In the genomic region with DNA sequence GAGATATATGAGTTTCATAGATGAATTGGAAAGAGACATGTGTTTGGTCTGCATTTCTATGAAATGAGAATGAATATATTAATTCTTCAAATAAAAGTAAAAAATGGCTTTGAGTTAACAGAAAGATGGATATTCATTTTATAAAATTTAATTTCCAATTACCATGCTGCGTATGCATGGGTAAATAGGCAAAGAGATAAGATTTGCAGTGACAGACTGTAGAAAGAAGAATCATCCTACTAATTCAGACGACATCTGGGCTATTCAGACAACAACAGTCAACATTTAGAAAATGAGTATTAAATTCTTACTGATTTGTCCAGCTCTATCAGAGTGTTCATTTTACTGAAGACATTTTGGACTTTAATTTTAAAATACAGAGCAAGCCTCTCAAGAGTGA, we compare ENCODE assay signal across 33 cellular contexts.
"Had no signal": no experiment of that assay in that cellular context is flagged by ENCODE, and none has a peak within 500 bp of the region (broad histone marks: within the 10 kb centered on the region; RNA-seq: fewer than 3 reads in every experiment).

No MANE protein-coding gene starts in this region.

- H3K9me3 ChIP-seq: ascending aorta, esophagus muscularis mucosa, heart right ventricle, left lung, neutrophil, sigmoid colon, thyroid gland, upper lobe of right lung had no signal

- H3K36me3 Mint-ChIP-seq: activated CD4-positive, alpha-beta memory T cell treated with anti-CD3 and anti-CD28 coated beads for 36 hours; activated naive CD4-positive, alpha-beta T cell treated with anti-CD3 and anti-CD28 coated beads, Interleukin-2, amount 10 ng/mL, durations not matched to agents 7 days and 5 days; activated naive CD8-positive, alpha-beta T cell treated with anti-CD3 and anti-CD28 coated beads, Interleukin-2, amount 10 ng/mL, durations not matched to agents 7 days and 5 days; stimulated activated memory B cell treated with anti-CD40 and anti-IgM and Interleukin-4, amounts not matched to agents 10 μg/mL and 1 μg/mL and 100 μg/mL, for 72 hours had no signal

- H3K4me3 ChIP-seq: ascending aorta, esophagus muscularis mucosa, heart right ventricle, left lung, lung, sigmoid colon, thyroid gland, upper lobe of right lung had no signal

- H3K9me3 Mint-ChIP-seq: activated CD4-positive, alpha-beta memory T cell treated with anti-CD3 and anti-CD28 coated beads for 36 hours; activated CD4-positive, alpha-beta T cell treated with anti-CD3 and anti-CD28 coated beads, Interleukin-2, amount 10 ng/mL, durations not matched to agents 24 days and 14 days; activated naive CD8-positive, alpha-beta T cell treated with anti-CD3 and anti-CD28 coated beads, Interleukin-2, amount 10 ng/mL, durations not matched to agents 7 days and 5 days; activated T-cell treated with anti-CD3 and anti-CD28 coated beads, Interleukin-2, amount 50 U/mL, for 24 hours; endodermal cell; stimulated activated naive CD8-positive, alpha-beta T cell treated with anti-CD3 and anti-CD28 coated beads, Interleukin-15, amount 100 ng/mL, for 72 hours; T-helper 1 cell treated with Interleukin-12 subunit alpha and Interleukin-12 subunit beta and Interleukin-4 antibody, amounts not matched to agents 30 μg/mL and 1 μg/mL, for 36 hours had no signal

- H3K27ac Mint-ChIP-seq: activated CD4-positive, alpha-beta memory T cell treated with anti-CD3 and anti-CD28 coated beads for 36 hours; activated CD4-positive, alpha-beta T cell treated with anti-CD3 and anti-CD28 coated beads, Interleukin-2, amount 10 ng/mL, durations not matched to agents 24 days and 14 days; activated naive CD4-positive, alpha-beta T cell treated with anti-CD3 and anti-CD28 coated beads, Interleukin-2, amount 10 ng/mL, durations not matched to agents 7 days and 5 days; activated naive CD8-positive, alpha-beta T cell treated with anti-CD3 and anti-CD28 coated beads, Interleukin-2, amount 10 ng/mL, durations not matched to agents 7 days and 5 days; activated T-cell treated with anti-CD3 and anti-CD28 coated beads, Interleukin-2, amount 50 U/mL, for 24 hours; dendritic cell treated with granulocyte-macrophage colony-stimulating factor and Interleukin-4, amounts not matched to agents 40 ng/mL and 50 ng/mL, for 4 days; endodermal cell; natural killer cell; progenitor cell of endocrine pancreas; stimulated activated memory B cell treated with anti-CD40 and anti-IgM and Interleukin-4, amounts not matched to agents 10 μg/mL and 1 μg/mL and 100 μg/mL, for 72 hours; stimulated activated naive CD8-positive, alpha-beta T cell treated with anti-CD3 and anti-CD28 coated beads, Interleukin-15, amount 100 ng/mL, for 72 hours; T-helper 1 cell treated with Interleukin-12 subunit alpha and Interleukin-12 subunit beta and Interleukin-4 antibody, amounts not matched to agents 30 μg/mL and 1 μg/mL, for 36 hours had no signal

- H3K27me3 Mint-ChIP-seq: activated CD4-positive, alpha-beta memory T cell treated with anti-CD3 and anti-CD28 coated beads for 36 hours; activated CD4-positive, alpha-beta T cell treated with anti-CD3 and anti-CD28 coated beads, Interleukin-2, amount 10 ng/mL, durations not matched to agents 24 days and 14 days; activated naive CD4-positive, alpha-beta T cell treated with anti-CD3 and anti-CD28 coated beads, Interleukin-2, amount 10 ng/mL, durations not matched to agents 7 days and 5 days; activated T-cell treated with anti-CD3 and anti-CD28 coated beads, Interleukin-2, amount 50 U/mL, for 24 hours; dendritic cell treated with granulocyte-macrophage colony-stimulating factor and Interleukin-4, amounts not matched to agents 40 ng/mL and 50 ng/mL, for 4 days; progenitor cell of endocrine pancreas; stimulated activated memory B cell treated with anti-CD40 and anti-IgM and Interleukin-4, amounts not matched to agents 10 μg/mL and 1 μg/mL and 100 μg/mL, for 72 hours; stimulated activated naive CD8-positive, alpha-beta T cell treated with anti-CD3 and anti-CD28 coated beads, Interleukin-15, amount 100 ng/mL, for 72 hours had no signal

- DNase-seq: activated CD4-positive, alpha-beta memory T cell treated with anti-CD3 and anti-CD28 coated beads for 36 hours; activated CD4-positive, alpha-beta T cell treated with anti-CD3 and anti-CD28 coated beads, Interleukin-2, amount 10 ng/mL, durations not matched to agents 24 days and 14 days; activated CD4-positive, CD25-positive, alpha-beta regulatory T cell treated with anti-CD3 and anti-CD28 coated beads, Interleukin-2, amount 50 U/mL, for 72 hours; activated CD8-positive, alpha-beta memory T cell treated with anti-CD3 and anti-CD28 coated beads, Interleukin-2, amount 50 U/mL, for 4 hours; activated gamma-delta T cell; activated naive CD4-positive, alpha-beta T cell treated with anti-CD3 and anti-CD28 coated beads, Interleukin-2, amount 10 ng/mL, durations not matched to agents 7 days and 5 days; activated naive CD8-positive, alpha-beta T cell treated with anti-CD3 and anti-CD28 coated beads, Interleukin-2, amount 10 ng/mL, durations not matched to agents 7 days and 5 days; activated T-cell treated with anti-CD3 and anti-CD28 coated beads, Interleukin-2, amount 50 U/mL, for 24 hours; central memory CD4-positive, alpha-beta T cell; endodermal cell; heart right ventricle; left lung; mesendoderm; natural killer cell; sigmoid colon; small intestine; stimulated activated CD4-positive, alpha-beta T cell treated with anti-CD3 and anti-CD28 coated beads, Interleukin-1b, Interleukin-23, amount 100 ng/mL, for 48 hours; stimulated activated CD4-positive, alpha-beta T cell treated with anti-CD3 and anti-CD28 coated beads, Interleukin-4, amount 100 ng/mL, for 4 hours; stimulated activated CD8-positive, alpha-beta memory T cell treated with anti-CD3 and anti-CD28 coated beads, Interleukin-4, amount 100 ng/mL, for 48 hours; stimulated activated naive CD8-positive, alpha-beta T cell treated with anti-CD3 and anti-CD28 coated beads, Interleukin-15, amount 100 ng/mL, for 72 hours; substantia nigra; T-helper 9 cell; thyroid gland; upper lobe of right lung had no signal

- H3K36me3 ChIP-seq: ascending aorta, esophagus muscularis mucosa, heart right ventricle, left lung, neutrophil, sigmoid colon, thyroid gland, upper lobe of right lung had no signal

- H3K4me1 ChIP-seq: ascending aorta, esophagus muscularis mucosa, foreskin keratinocyte, heart right ventricle, left lung, sigmoid colon, thyroid gland, upper lobe of right lung had no signal

- H3K4me3 Mint-ChIP-seq: activated CD4-positive, alpha-beta memory T cell treated with anti-CD3 and anti-CD28 coated beads for 36 hours; activated CD4-positive, alpha-beta T cell treated with anti-CD3 and anti-CD28 coated beads, Interleukin-2, amount 10 ng/mL, durations not matched to agents 24 days and 14 days; activated naive CD4-positive, alpha-beta T cell treated with anti-CD3 and anti-CD28 coated beads, Interleukin-2, amount 10 ng/mL, durations not matched to agents 7 days and 5 days; activated naive CD8-positive, alpha-beta T cell treated with anti-CD3 and anti-CD28 coated beads, Interleukin-2, amount 10 ng/mL, durations not matched to agents 7 days and 5 days; activated T-cell treated with anti-CD3 and anti-CD28 coated beads, Interleukin-2, amount 50 U/mL, for 24 hours; dendritic cell treated with granulocyte-macrophage colony-stimulating factor and Interleukin-4, amounts not matched to agents 40 ng/mL and 50 ng/mL, for 4 days; endodermal cell; natural killer cell; stimulated activated memory B cell treated with anti-CD40 and anti-IgM and Interleukin-4, amounts not matched to agents 10 μg/mL and 1 μg/mL and 100 μg/mL, for 72 hours; stimulated activated naive CD8-positive, alpha-beta T cell treated with anti-CD3 and anti-CD28 coated beads, Interleukin-15, amount 100 ng/mL, for 72 hours; T-helper 1 cell treated with Interleukin-12 subunit alpha and Interleukin-12 subunit beta and Interleukin-4 antibody, amounts not matched to agents 30 μg/mL and 1 μg/mL, for 36 hours had no signal

- H3K27ac ChIP-seq: ascending aorta, esophagus muscularis mucosa, foreskin keratinocyte, heart right ventricle, left lung, neutrophil, sigmoid colon, thyroid gland, upper lobe of right lung had no signal

- H3K4me1 Mint-ChIP-seq: activated CD4-positive, alpha-beta T cell treated with anti-CD3 and anti-CD28 coated beads, Interleukin-2, amount 10 ng/mL, durations not matched to agents 24 days and 14 days; activated naive CD4-positive, alpha-beta T cell treated with anti-CD3 and anti-CD28 coated beads, Interleukin-2, amount 10 ng/mL, durations not matched to agents 7 days and 5 days; activated naive CD8-positive, alpha-beta T cell treated with anti-CD3 and anti-CD28 coated beads, Interleukin-2, amount 10 ng/mL, durations not matched to agents 7 days and 5 days; endodermal cell; natural killer cell; stimulated activated memory B cell treated with anti-CD40 and anti-IgM and Interleukin-4, amounts not matched to agents 10 μg/mL and 1 μg/mL and 100 μg/mL, for 72 hours; stimulated activated naive CD8-positive, alpha-beta T cell treated with anti-CD3 and anti-CD28 coated beads, Interleukin-15, amount 100 ng/mL, for 72 hours had no signal

- H3K27me3 ChIP-seq: ascending aorta, esophagus muscularis mucosa, foreskin keratinocyte, heart right ventricle, left lung, neutrophil, sigmoid colon, thyroid gland, upper lobe of right lung had no signal
